20 cellular contexts compared by ENCODE assay signal in the genomic region with DNA sequence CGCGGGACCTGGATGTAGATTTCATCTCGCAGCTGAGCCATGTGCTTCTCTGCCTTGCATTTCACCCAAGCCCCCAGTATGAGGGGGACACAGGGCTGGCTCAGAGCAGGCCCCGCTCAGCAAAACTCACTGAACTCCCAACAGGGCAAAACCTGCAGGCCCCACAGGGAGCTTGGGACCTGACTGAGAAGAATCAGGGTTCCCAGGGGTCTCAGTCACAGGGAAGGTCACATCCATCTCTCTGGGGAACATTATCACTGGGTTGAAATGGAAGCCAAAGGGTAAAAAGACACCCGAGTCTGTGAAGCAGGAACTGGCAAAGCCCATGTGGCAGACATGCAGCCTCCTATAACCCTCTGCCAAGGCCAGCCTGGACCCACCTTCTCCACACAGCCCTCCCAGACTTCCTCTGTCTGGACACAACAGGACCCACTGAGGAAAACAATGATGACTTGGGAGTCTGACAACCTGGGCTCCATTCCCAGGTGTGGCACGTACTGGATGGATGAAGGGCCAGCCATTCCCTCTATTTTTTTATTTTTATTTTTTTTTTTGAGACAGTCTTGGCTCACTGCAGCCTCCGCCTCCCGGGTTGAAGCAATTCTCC. TPM values are rescaled to one million over a fixed set of nuclear protein-coding genes. Genes with fewer than 3 reads are reported as not detected.
DNase-seq lines count a peak whose midpoint lies in the region; ATAC-seq, FAIRE-seq and TF ChIP-seq lines count a peak whose summit lies in the region.
"Had no signal": no experiment of that assay in that cellular context is flagged by ENCODE, and none has a peak within 500 bp of the region (broad histone marks: within the 10 kb centered on the region; RNA-seq: fewer than 3 reads in every experiment).

No MANE protein-coding gene starts in this region.

- H2BK5ac ChIP-seq in mesenchymal stem cell (ENCODE audit: low read depth, low read length, poor library complexity, severe bottlenecking), result no peak overlapping the region

- BruUV-seq in Calu3 (replicated peaks; lab: Mats Ljungman, UMichigan), result no TSS peak

- peaks cover 4% of the 10 kb centered on the region for H3K79me1 ChIP-seq in mesenchymal stem cell (replicated peaks; ENCODE audit: low read length, poor library complexity, severe bottlenecking)

- DNase-seq in Calu3 (no peak), body of pancreas (no peak), mesenchymal stem cell (no peak), small intestine (no peak), GM19239 (ENCODE audit: insufficient read length, low spot score) (no peak), NCI-H2227 treated with DMSO at 0.1 percent for 48 hours (lab: John Stamatoyannopoulos, UW) (no peak), NCI-H128 (lab: John Stamatoyannopoulos, UW; ENCODE audit: unreplicated experiment) (no peak)
- DNase-seq: activated CD4-positive, alpha-beta T cell treated with anti-CD3 and anti-CD28 coated beads, Interleukin-2, amount 10 ng/mL, durations not matched to agents 7 days and 5 days; activated naive CD8-positive, alpha-beta T cell treated with anti-CD3 and anti-CD28 coated beads for 36 hours; activated T-cell treated with anti-CD3 and anti-CD28 coated beads, Interleukin-2, amount 50 U/mL, for 4 hours; DMS 273 treated with DMSO at 0.1 percent for 48 hours; head of caudate nucleus; NCI-H2171; NK-92 treated with Interleukin-12 subunit alpha and Interleukin-12 subunit beta, amount 100 ng/mL, for 24 hours; SIG-M5 had no signal

- peaks cover 61% of the 10 kb centered on the region for H3K36me3 Mint-ChIP-seq in Calu3 (ENCODE audit: insufficient read depth, unreplicated experiment)
- H3K36me3 Mint-ChIP-seq: activated naive CD8-positive, alpha-beta T cell treated with anti-CD3 and anti-CD28 coated beads for 36 hours had no signal

- H3K4me1 Mint-ChIP-seq in Calu3 (ENCODE audit: low read depth, unreplicated experiment), result peaks cover 61% of the 10 kb centered on the region
- H3K4me1 Mint-ChIP-seq: activated CD4-positive, alpha-beta T cell treated with anti-CD3 and anti-CD28 coated beads, Interleukin-2, amount 10 ng/mL, durations not matched to agents 7 days and 5 days; activated naive CD8-positive, alpha-beta T cell treated with anti-CD3 and anti-CD28 coated beads for 36 hours had no signal

- H3K9me3 Mint-ChIP-seq in Calu3 (ENCODE audit: low read depth, unreplicated experiment), result no peaks in the 10 kb centered on the region
- H3K9me3 Mint-ChIP-seq: activated CD4-positive, alpha-beta T cell treated with anti-CD3 and anti-CD28 coated beads, Interleukin-2, amount 10 ng/mL, durations not matched to agents 7 days and 5 days; activated naive CD8-positive, alpha-beta T cell treated with anti-CD3 and anti-CD28 coated beads for 36 hours; activated T-cell treated with anti-CD3 and anti-CD28 coated beads, Interleukin-2, amount 50 U/mL, for 4 hours; GM23338 had no signal

- H3K27ac ChIP-seq in body of pancreas, result peak overlapping the region in 3 of 4 donors; percentile 10 to 57 (median 29)
- no peak overlapping the region for H3K27ac ChIP-seq in mesenchymal stem cell (ENCODE audit: low read length, poor library complexity, severe bottlenecking)
- peak overlapping the region; percentile 64 to 96 for H3K27ac ChIP-seq in small intestine (ENCODE audit: low read depth in 1 of 2, low read length in 1 of 2)

- H3K9me3 ChIP-seq in body of pancreas (no peaks in the 10 kb centered on the region), mesenchymal stem cell (ENCODE audit: control insufficient read depth, low read length) (no peaks in the 10 kb centered on the region), small intestine (ENCODE audit: control insufficient read depth, low read depth) (no peaks in the 10 kb centered on the region)

- no peaks in the 10 kb centered on the region for H3K36me3 ChIP-seq in body of pancreas (replicated peaks in 1 of 2; ENCODE audit: insufficient read depth in 1 of 2, low read depth in 2 of 2)
- H3K36me3 ChIP-seq in mesenchymal stem cell (ENCODE audit: control insufficient read depth in 1 of 2, insufficient read depth in 2 of 2, low read depth in 1 of 2, low read length in 2 of 2), result peaks cover 5 to 34% of the 10 kb centered on the region in 2 experiments
- H3K36me3 ChIP-seq in small intestine (ENCODE audit: control insufficient read depth in 2 of 2, insufficient read depth in 2 of 2, low read length in 2 of 2), result no peaks in the 10 kb centered on the region

- H3K27me3 Mint-ChIP-seq in Calu3 (ENCODE audit: unreplicated experiment), result no peaks in the 10 kb centered on the region
- H3K27me3 Mint-ChIP-seq: activated CD4-positive, alpha-beta T cell treated with anti-CD3 and anti-CD28 coated beads, Interleukin-2, amount 10 ng/mL, durations not matched to agents 7 days and 5 days; activated naive CD8-positive, alpha-beta T cell treated with anti-CD3 and anti-CD28 coated beads for 36 hours had no signal

- FAIRE-seq in small intestine (lab: Jason Lieb, UNC), result no peak
- FAIRE-seq in GM19239 (lab: Jason Lieb, UNC), result no peak

- H3K18ac ChIP-seq in mesenchymal stem cell (ENCODE audit: low read depth in 1 of 2, low read length in 2 of 2), result no peak overlapping the region

- no peak overlapping the region for H4K8ac ChIP-seq in mesenchymal stem cell (ENCODE audit: low read length)

- peak overlapping the region; percentile 51 for H3K9ac ChIP-seq in mesenchymal stem cell (ENCODE audit: low read length)

- H3K4ac ChIP-seq in mesenchymal stem cell (ENCODE audit: low read depth in 1 of 2, low read length in 2 of 2), result no peak overlapping the region

- H3K27ac Mint-ChIP-seq in Calu3 (ENCODE audit: unreplicated experiment), result peak overlapping the region; percentile 75
- H3K27ac Mint-ChIP-seq: activated CD4-positive, alpha-beta T cell treated with anti-CD3 and anti-CD28 coated beads, Interleukin-2, amount 10 ng/mL, durations not matched to agents 7 days and 5 days; activated naive CD8-positive, alpha-beta T cell treated with anti-CD3 and anti-CD28 coated beads for 36 hours had no signal

- H3K4me1 ChIP-seq in body of pancreas (peaks cover 45% of the 10 kb centered on the region), mesenchymal stem cell (ENCODE audit: control insufficient read depth, insufficient read depth, low read depth, low read length) (peaks cover 67% of the 10 kb centered on the region), small intestine (ENCODE audit: control insufficient read depth in 2 of 2, insufficient read depth in 1 of 2, low read depth in 1 of 2, low read length in 1 of 2) (peaks cover 9 to 26% of the 10 kb centered on the region in 2 donors)

- TF ChIP-seq POLR2A in body of pancreas (IDR thresholded peaks at IDR 0.05), result no peak

- H3K4me3 Mint-ChIP-seq in Calu3 (ENCODE audit: low read depth, unreplicated experiment), result no peak overlapping the region
- H3K4me3 Mint-ChIP-seq: activated CD4-positive, alpha-beta T cell treated with anti-CD3 and anti-CD28 coated beads, Interleukin-2, amount 10 ng/mL, durations not matched to agents 7 days and 5 days; activated naive CD8-positive, alpha-beta T cell treated with anti-CD3 and anti-CD28 coated beads for 36 hours; activated T-cell treated with anti-CD3 and anti-CD28 coated beads, Interleukin-2, amount 50 U/mL, for 4 hours; GM23338 had no signal

- no peak overlapping the region for H4K91ac ChIP-seq in mesenchymal stem cell (ENCODE audit: low read length)

- H3K27me3 ChIP-seq in body of pancreas (no peaks in the 10 kb centered on the region), mesenchymal stem cell (ENCODE audit: control insufficient read depth in 1 of 2, insufficient read depth in 1 of 2, low read length in 2 of 2) (no peaks in the 10 kb centered on the region), small intestine (ENCODE audit: control insufficient read depth in 2 of 2, insufficient read depth in 2 of 2, low read length in 2 of 2) (no peaks in the 10 kb centered on the region)

- no peak overlapping the region for H2BK120ac ChIP-seq in mesenchymal stem cell (ENCODE audit: low read depth, low read length)

- peak overlapping the region in 1 of 2 experiments; percentile 44 for H3K14ac ChIP-seq in mesenchymal stem cell (ENCODE audit: low read length in 2 of 2)

- H2AK5ac ChIP-seq in mesenchymal stem cell (ENCODE audit: low read length, severe bottlenecking), result peak overlapping the region; percentile 42

- 68 to 74% methylated on average over 7 to 8 of the region's 8 CpGs for WGBS in body of pancreas, 2 donors
- 98% methylated on average over 5 of the region's 8 CpGs for WGBS in mesenchymal stem cell
- WGBS in small intestine, 3 donors, result 68 to 76% (median 71%) methylated on average over 8 of the region's 8 CpGs

- H3K23ac ChIP-seq in mesenchymal stem cell (ENCODE audit: low read length in 2 of 2), result no peak overlapping the region

- CTCF ChIA-PET in Calu3 (lab: Charles Lee), result interaction anchor here (0.6 kb wide), 2 partner anchors 78 to 865 kb away, joined by 4 to 5 read pairs; no protein-coding TSS in a partner anchor

- H3K4me3 ChIP-seq in body of pancreas (no peak overlapping the region), mesenchymal stem cell (ENCODE audit: insufficient read depth in 1 of 2, low read depth in 1 of 2, low read length in 2 of 2) (no peak overlapping the region), small intestine (ENCODE audit: low read depth in 1 of 2, low read length in 2 of 2) (no peak overlapping the region)
- H3K4me3 ChIP-seq: GM23338 had no signal

- no peak for ATAC-seq in body of pancreas
- no peak for ATAC-seq in GM21423 (IDR thresholded peaks at IDR 0.05; ENCODE audit: unreplicated experiment)
- ATAC-seq: activated T-cell treated with anti-CD3 and anti-CD28 coated beads, Interleukin-2, amount 50 U/mL, for 4 hours; GM23338 had no signal

- H3K4me2 ChIP-seq in mesenchymal stem cell (ENCODE audit: low read length, poor library complexity, severe bottlenecking), result no peak overlapping the region
- H3K4me2 ChIP-seq: GM23338 had no signal

- no peak overlapping the region for H2AFZ ChIP-seq in mesenchymal stem cell (ENCODE audit: low read depth, low read length)
- H2AFZ ChIP-seq: GM23338 had no signal

- no peak overlapping the region for H2BK15ac ChIP-seq in mesenchymal stem cell (ENCODE audit: low read depth, poor library complexity, severe bottlenecking)

- no peak for TF ChIP-seq CTCF in Calu3 (IDR thresholded peaks at IDR 0.05; ENCODE audit: unreplicated experiment)
- TF ChIP-seq CTCF in body of pancreas (IDR thresholded peaks at IDR 0.05), result no peak

- H2BK12ac ChIP-seq in mesenchymal stem cell (ENCODE audit: low read length in 2 of 2), result no peak overlapping the region

- intact Hi-C loops in Calu3 (cut with micrococcal nuclease; ENCODE audit: unreplicated experiment) (no loop called here), body of pancreas (cut with DNase I) (no loop called here)

RNA-seq across cellular contexts. Expression of gene HSPG2, which starts 11.7 kb away (rescaled TPM):
- total RNA-seq in Calu3 (2022) (397 and 398 TPM in 2 replicates), body of pancreas (100 to 1,000 TPM in 1 of 2 donors, 10 to 100 TPM in 1; 87.7 to 179 TPM)
- 26.3 TPM for polyA plus RNA-seq in mesenchymal stem cell (2013, experiment 1 of 2)
- polyA plus RNA-seq in mesenchymal stem cell (2013, experiment 2 of 2), result 21.0 TPM
- 10 to 100 TPM in 2 of 3 donors, 1 to 10 TPM in 1; 3.6 to 82.3 (median 15.1) TPM for polyA plus RNA-seq in small intestine

RNA-seq across cellular contexts. Expression of gene CELA3B, which starts 51.4 kb away (rescaled TPM):
- total RNA-seq in Calu3 (2022) (not detected in 2 replicates), body of pancreas (over 10,000 TPM; 12,815 to 27,120 TPM)
- polyA plus RNA-seq in mesenchymal stem cell (2013, experiment 1 of 2), result not detected
- polyA plus RNA-seq in mesenchymal stem cell (2013, experiment 2 of 2), result not detected
- polyA plus RNA-seq in small intestine, result 10 to 100 TPM in 1 of 3 donors, 1 to 10 TPM in 1, under 1 TPM in 1; 0.27 to 11.4 (median 4.1) TPM
- total RNA-seq: activated CD4-positive, alpha-beta T cell treated with anti-CD3 and anti-CD28 coated beads, Interleukin-2, amount 10 ng/mL, durations not matched to agents 7 days and 5 days; activated naive CD8-positive, alpha-beta T cell treated with anti-CD3 and anti-CD28 coated beads for 36 hours; GM23338; myocyte; ureter had no signal
- polyA plus RNA-seq: GM23338, keratinocyte had no signal

Comparison
In these comparisons a context has a peak if more than half of its experiments do, and no peak if none do; other contexts are left out.
1. RNA of gene CELA3B, which starts 51.4 kb away (total RNA-seq): 12,815 to 27,120 TPM in body of pancreas; not detected in Calu3; every median in the first group is over 1,000 times any median in the second.